Comparison of ENCODE assay signal across 11 cellular contexts in the genomic region with DNA sequence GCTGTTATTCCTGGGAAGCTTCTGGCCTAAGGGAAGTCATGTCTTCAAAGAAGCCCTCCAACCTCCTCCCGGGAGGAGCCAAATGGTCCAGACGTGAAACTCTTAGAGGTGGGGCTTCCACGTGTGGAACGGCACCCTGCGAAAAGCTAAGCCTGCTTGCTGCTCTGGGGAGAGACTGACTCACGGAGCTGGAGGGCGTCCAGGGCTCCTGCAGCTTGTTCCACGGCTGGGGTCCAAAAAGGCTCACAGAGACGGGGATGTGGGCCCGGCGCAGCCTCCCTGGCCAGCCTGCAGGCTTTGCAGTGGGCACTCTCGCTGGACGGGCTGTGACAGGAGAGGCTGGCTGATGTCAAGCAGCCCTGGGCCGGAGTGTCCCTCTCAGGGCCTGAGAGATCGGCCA.
DNase-seq lines count a peak whose midpoint lies in the region; ATAC-seq, FAIRE-seq and TF ChIP-seq lines count a peak whose summit lies in the region.
"Had no signal": no experiment of that assay in that cellular context is flagged by ENCODE, and none has a peak within 500 bp of the region (broad histone marks: within the 10 kb centered on the region; RNA-seq: fewer than 3 reads in every experiment).

No MANE protein-coding gene starts in this region.

- FAIRE-seq in endothelial cell of umbilical vein (lab: Jason Lieb, UNC) (no peak), D721Med (lab: Jason Lieb, UNC) (no peak)

- peaks cover 0 to 2% of the 10 kb centered on the region in 2 experiments for H3K36me3 ChIP-seq in endothelial cell of umbilical vein (ENCODE audit: control insufficient read depth in 2 of 2, extremely low read depth in 1 of 2, insufficient read depth in 2 of 2, low read length in 2 of 2)

- WGBS in lower leg skin, 2 donors: 19 to 26% methylated on average over 9 to 12 of the region's 15 CpGs

- no peak overlapping the region for H3K4me2 ChIP-seq in endothelial cell of umbilical vein (ENCODE audit: insufficient read depth, low read length)

- TF ChIP-seq POLR2A in endothelial cell of umbilical vein (IDR thresholded peaks at IDR 0.05; ENCODE audit: low read depth, low read length) (no peak), lower leg skin (IDR thresholded peaks at IDR 0.05) (no peak)

- TF ChIP-seq CTCF in endothelial cell of umbilical vein (IDR thresholded peaks at IDR 0.05; ENCODE audit: extremely low read depth in 1 of 2, insufficient read depth in 1 of 2, low read depth in 1 of 2, low read length in 2 of 2): no peak
- TF ChIP-seq CTCF in lower leg skin (IDR thresholded peaks at IDR 0.05): no peak
- no peak for TF ChIP-seq CTCF in D721Med (IDR thresholded peaks at IDR 0.05; ENCODE audit: insufficient read depth, missing control alignments)

- no peak overlapping the region for H2AFZ ChIP-seq in endothelial cell of umbilical vein (ENCODE audit: low read depth, low read length)

- no peak for ATAC-seq in GM21786 (IDR thresholded peaks at IDR 0.05; ENCODE audit: unreplicated experiment)

- H4K20me1 ChIP-seq in endothelial cell of umbilical vein (replicated peaks; ENCODE audit: control insufficient read depth, extremely low read depth, insufficient read depth, low read length): no peaks in the 10 kb centered on the region

- DNase-seq in NCI-H446 (lab: John Stamatoyannopoulos, UW) (peak; percentile 68 to 91), endothelial cell of umbilical vein (ENCODE audit: low read depth, low spot score) (peak; percentile 12), lower leg skin (ENCODE audit: low spot score in 2 of 2) (peak; percentile 36 to 92), superior temporal gyrus (ENCODE audit: extremely low spot score) (peak; percentile 86), epidermal melanocyte (ENCODE audit: insufficient read length, low spot score) (no peak), retina (no peak), D721Med (ENCODE audit: insufficient read length, low spot score) (no peak)
- DNase-seq: activated CD4-positive, alpha-beta T cell treated with anti-CD3 and anti-CD28 coated beads for 4 hours; endodermal cell had no signal

- H3K4me3 ChIP-seq in endothelial cell of umbilical vein (replicated peaks in 1 of 3; ENCODE audit: insufficient read depth in 1 of 3, low read depth in 1 of 3, low read length in 3 of 3) (no peak overlapping the region), lower leg skin (ENCODE audit: low read depth, poor library complexity, severe bottlenecking) (no peak overlapping the region)
- H3K4me3 ChIP-seq: skin epidermis had no signal

- no peak overlapping the region for H3K9ac ChIP-seq in endothelial cell of umbilical vein (replicated peaks; ENCODE audit: extremely low read depth, insufficient read depth, low read length)

- no peaks in the 10 kb centered on the region for H3K9me3 ChIP-seq in endothelial cell of umbilical vein (replicated peaks; ENCODE audit: control insufficient read depth, insufficient read depth, low read length)

- H3K4me1 ChIP-seq in endothelial cell of umbilical vein (ENCODE audit: control insufficient read depth, extremely low read depth, insufficient read depth, low read length): no peaks in the 10 kb centered on the region

- BruUV-seq in endothelial cell of umbilical vein (replicated peaks; lab: Mats Ljungman, UMichigan): no TSS peak

- H3K27me3 ChIP-seq in endothelial cell of umbilical vein (ENCODE audit: control insufficient read depth in 2 of 2, insufficient read depth in 2 of 2, low read length in 2 of 2): no peaks in the 10 kb centered on the region

- CTCF ChIA-PET in endothelial cell of umbilical vein (lab: Charles Lee): interaction anchor here (0.9 to 1.3 kb wide), 4 partner anchors 11 to 732 kb away, joined by 3 to 5 read pairs (median 3); no protein-coding TSS in a partner anchor

- dilution Hi-C loops in endothelial cell of umbilical vein (cut with MboI; ENCODE audit: extremely low pct_ligation_motif_present, low sequenced_read_pairs): no loop called here

- no peaks in the 10 kb centered on the region for H3K79me2 ChIP-seq in endothelial cell of umbilical vein (ENCODE audit: control insufficient read depth, insufficient read depth, low read length)

- POLR2A ChIA-PET in endothelial cell of umbilical vein (lab: Charles Lee): no interaction called here

- no peaks in the 10 kb centered on the region for H3K9me1 ChIP-seq in endothelial cell of umbilical vein (replicated peaks; ENCODE audit: control insufficient read depth, extremely low read depth, insufficient read depth, low read length)

- intact Hi-C loops in endothelial cell of umbilical vein (cut with micrococcal nuclease): loop anchor here (5.0 kb wide), 1 partner anchor 290 kb away; no protein-coding TSS in a partner anchor
- intact Hi-C loops in lower leg skin (cut with DNase I; ENCODE audit: low total_unique reads): no loop called here

- H3K27ac ChIP-seq in endothelial cell of umbilical vein (ENCODE audit: insufficient read depth, low read depth, low read length): no peak overlapping the region

TF ChIP-seq in endothelial cell of umbilical vein, 7 proteins besides CTCF, POLR2A, EP300 and RAD21:
- TF ChIP-seq JUN (IDR thresholded peaks at IDR 0.05; ENCODE audit: borderline replicate concordance, insufficient read depth, insufficient read length, low read depth): no peak
- TF ChIP-seq FOS (IDR thresholded peaks at IDR 0.05; ENCODE audit: borderline replicate concordance, insufficient read depth, low read length): no peak
- TF ChIP-seq EZH2 (IDR thresholded peaks at IDR 0.05; ENCODE audit: borderline replicate concordance, low read depth, low read length, severe bottlenecking): no peak
- TF ChIP-seq GATA2 (IDR thresholded peaks at IDR 0.05; ENCODE audit: insufficient read depth, insufficient read length, low read depth, low read length): no peak
- TF ChIP-seq MYC (IDR thresholded peaks at IDR 0.05; ENCODE audit: low read depth, low read length): no peak
- TF ChIP-seq MAX (IDR thresholded peaks at IDR 0.05; ENCODE audit: insufficient read depth, insufficient read length): no peak
- no peak for TF ChIP-seq POLR2AphosphoS5 (IDR thresholded peaks at IDR 0.05; ENCODE audit: insufficient read depth, low read depth, low read length)

Comparison
In these comparisons a context has a peak if more than half of its experiments do, and no peak if none do; other contexts are left out.
1. DNase-seq: peak in NCI-H446 (2 of 2), endothelial cell of umbilical vein (single experiment), lower leg skin (2 of 2) and superior temporal gyrus (single experiment); none in epidermal melanocyte (single experiment), retina (single experiment) and D721Med (single experiment).